Comparison of ENCODE assay signal across 27 cellular contexts in genomic region chrY:13069111-13069510, GRCh38.
"Had no signal": no experiment of that assay in that cellular context is flagged by ENCODE, and none has a peak within 500 bp of the region (broad histone marks: within the 10 kb centered on the region; RNA-seq: fewer than 3 reads in every experiment).

No MANE protein-coding gene starts in this region.

- H3K27ac ChIP-seq: HL-60, KMS-11, SJSA1, SK-N-MC had no signal

- H3K27me3 Mint-ChIP-seq: IgD-negative memory B cell, T-cell had no signal

- H3K9me3 ChIP-seq: SJSA1 had no signal

- H3K36me3 ChIP-seq: SJSA1 had no signal

- H3K27ac Mint-ChIP-seq: IgD-negative memory B cell, T-cell had no signal

- DNase-seq: Kasumi-1, MM.1S, MV-4-11, NCI-H1048, NCI-H1105, NCI-H1417, NCI-H1436 treated with DMSO at 0.1 percent for 48 hours, NCI-H1694, NCI-H187 treated with DMSO at 0.1 percent for 48 hours, NCI-H2029 treated with DMSO at 0.1 percent for 48 hours, NCI-H2171 treated with DMSO at 0.1 percent for 48 hours, NCI-H2227 treated with DMSO at 0.1 percent for 48 hours, NCI-H446, NCI-H510A, NCI-H524 treated with DMSO at 0.1 percent for 48 hours, NCI-H69, NCI-H774, PC-3, SHP77 treated with DMSO at 0.1 percent for 48 hours, T-cell had no signal

- H3K4me1 Mint-ChIP-seq: IgD-negative memory B cell had no signal

- H3K9me3 Mint-ChIP-seq: IgD-negative memory B cell, T-cell had no signal

- H3K4me3 Mint-ChIP-seq: IgD-negative memory B cell, T-cell had no signal

- H3K36me3 Mint-ChIP-seq: IgD-negative memory B cell, T-cell had no signal

- H3K27me3 ChIP-seq: SJSA1 had no signal

- FAIRE-seq: HTR-8/SVneo, K562 had no signal

- H3K4me1 ChIP-seq: SJSA1 had no signal

- H3K4me3 ChIP-seq: K562, SJSA1, SK-N-MC had no signal
